In genomic region chr11:46248270-46249102, GRCh38 we compare ENCODE assay signal across 1 cellular context.
TF ChIP-seq lines count a peak whose summit lies in the region.

No MANE protein-coding gene starts in this region.

TF ChIP-seq in HCT116, 20 proteins besides CTCF, POLR2A, EP300 and RAD21 (continued from another document):
- TF ChIP-seq CEBPB (IDR thresholded peaks at IDR 0.05; ENCODE audit: low read depth) = no peak
TF ChIP-seq in HCT116: peak in this region for 6.
